9 cellular contexts compared by ENCODE assay signal in genomic region chr3:112358311-112358780, GRCh38. TPM values are rescaled to one million over a fixed set of nuclear protein-coding genes. Genes with fewer than 3 reads are reported as not detected.
A peak's percentile ranks its signal among the peaks of the same experiment; 100 is the strongest.
DNase-seq lines count a peak whose midpoint lies in the region; ATAC-seq and TF ChIP-seq lines count a peak whose summit lies in the region.
"Had no signal": no experiment of that assay in that cellular context is flagged by ENCODE, and none has a peak within 500 bp of the region (broad histone marks: within the 10 kb centered on the region; RNA-seq: fewer than 3 reads in every experiment).

No MANE protein-coding gene starts in this region.

- H3K9me3 ChIP-seq in stomach, result no peaks in the 10 kb centered on the region
- H3K9me3 ChIP-seq in MG63, result no peaks in the 10 kb centered on the region

- H3K27ac Mint-ChIP-seq in T-cell, result peak overlapping the region; percentile 66 to 81

- no peak for DNase-seq in activated T-cell treated with anti-CD3 and anti-CD28 coated beads, Interleukin-2, amount 50 U/mL, for 4 hours
- DNase-seq in activated T-cell treated with anti-CD3 and anti-CD28 coated beads, Interleukin-2, amount 50 U/mL, for 1 hour, result no peak
- DNase-seq in T-cell (peak in 2 of 34 experiments; percentile 1 to 2), fibroblast of the aortic adventitia (ENCODE audit: low read depth) (peak; percentile 48), stomach (no peak), NCI-H510A treated with DMSO at 0.1 percent for 48 hours (lab: John Stamatoyannopoulos, UW) (no peak), MG63 (no peak)
- no peak for DNase-seq in activated effector memory CD4-positive, alpha-beta T cell treated with Interleukin-2 at 50 U/mL for 16 hours
- DNase-seq: NCI-H345 had no signal

- peak overlapping the region in 4 of 5 donors; percentile 16 to 58 (median 35) for H3K27ac ChIP-seq in stomach

- 62 to 74% (median 72%) methylated on average over 6 of the region's 6 CpGs for WGBS in stomach, 5 donors

- H3K27me3 ChIP-seq in stomach, result no peaks in the 10 kb centered on the region
- no peaks in the 10 kb centered on the region for H3K27me3 ChIP-seq in MG63

- H3K36me3 ChIP-seq in stomach, result no peaks in the 10 kb centered on the region
- no peaks in the 10 kb centered on the region for H3K36me3 ChIP-seq in MG63

- H3K9me3 Mint-ChIP-seq in activated T-cell treated with anti-CD3 and anti-CD28 coated beads, Interleukin-2, amount 50 U/mL, for 4 hours, result no peaks in the 10 kb centered on the region
- no peaks in the 10 kb centered on the region for H3K9me3 Mint-ChIP-seq in T-cell

- CTCF ChIA-PET in T-cell (lab: Charles Lee), result interaction anchor here in 1 of 2 donors (0.6 kb wide), 1 partner anchor 375 kb away, joined by 3 read pairs; no protein-coding TSS in a partner anchor

- H3K4me1 Mint-ChIP-seq in activated T-cell treated with anti-CD3 and anti-CD28 coated beads, Interleukin-2, amount 50 U/mL, for 4 hours (ENCODE audit: low read depth), result peaks cover 27% of the 10 kb centered on the region
- peaks cover 18 to 22% (median 21%) of the 10 kb centered on the region in 3 donors for H3K4me1 Mint-ChIP-seq in T-cell

- TF ChIP-seq CTCF in fibroblast of the aortic adventitia (IDR thresholded peaks at IDR 0.05; ENCODE audit: insufficient read depth, low read length) (no peak), stomach (IDR thresholded peaks at IDR 0.05) (no peak)

- no peak for TF ChIP-seq POLR2A in stomach (IDR thresholded peaks at IDR 0.05)

- peak overlapping the region; percentile 65 for H3K4me3 Mint-ChIP-seq in activated T-cell treated with anti-CD3 and anti-CD28 coated beads, Interleukin-2, amount 50 U/mL, for 4 hours
- H3K4me3 Mint-ChIP-seq in T-cell, result peak overlapping the region; percentile 64 to 72 (median 70)

- H3K4me3 ChIP-seq in fibroblast of the aortic adventitia (ENCODE audit: low read depth, low read length) (peak overlapping the region; percentile 26), stomach (peak overlapping the region in 2 of 4 donors; percentile 3 to 14), MG63 (no peak overlapping the region)

- H3K4me1 ChIP-seq in stomach, result peaks cover 0 to 26% (median 6%) of the 10 kb centered on the region in 4 donors

- H3K36me3 Mint-ChIP-seq in activated T-cell treated with anti-CD3 and anti-CD28 coated beads, Interleukin-2, amount 50 U/mL, for 4 hours (ENCODE audit: insufficient read depth), result peaks cover 47% of the 10 kb centered on the region
- peaks cover 2% of the 10 kb centered on the region for H3K36me3 Mint-ChIP-seq in T-cell

- peak; percentile 56 to 71 for ATAC-seq in activated T-cell treated with anti-CD3 and anti-CD28 coated beads, Interleukin-2, amount 50 U/mL, for 4 hours
- peak; percentile 59 to 67 (median 63) for ATAC-seq in T-cell (replicated peaks in 1 of 4)

- intact Hi-C loops in stomach (cut with DNase I; ENCODE audit: low total_unique reads), result no loop called here

- no peaks in the 10 kb centered on the region for H3K27me3 Mint-ChIP-seq in activated T-cell treated with anti-CD3 and anti-CD28 coated beads, Interleukin-2, amount 50 U/mL, for 4 hours (ENCODE audit: low read depth)
- H3K27me3 Mint-ChIP-seq in T-cell, result no peaks in the 10 kb centered on the region

- POLR2A ChIA-PET in T-cell (lab: Charles Lee), result interaction anchor here (0.7 to 0.9 kb wide), 3 partner anchors 13 to 268 kb away, joined by 3 read pairs; partner anchors contain the start of gene CD200 (in 1 of the 2)

- TF ChIP-seq EP300 in stomach (IDR thresholded peaks at IDR 0.05), result no peak

RNA-seq across cellular contexts. Expression of gene CD200, which starts 25.4 kb away (rescaled TPM):
- total RNA-seq in activated T-cell treated with anti-CD3 and anti-CD28 coated beads, Interleukin-2, amount 50 U/mL, for 4 hours, result 100 to 1,000 TPM; 100 to 125 (median 109) TPM
- total RNA-seq in T-cell (1 to 10 TPM; 1.3 to 4.6 (median 2.2) TPM), fibroblast of the aortic adventitia (ENCODE audit: low replicate concordance) (3.3 and 3.7 TPM in 2 replicates), stomach (10 to 100 TPM in 2 of 5 donors, 1 to 10 TPM in 3; 3.2 to 50.0 (median 9.0) TPM)
- 1 to 10 TPM; 2.2 to 4.2 (median 2.7) TPM for polyA plus RNA-seq in stomach
- 0.36 TPM in 1 of 2 replicates, not detected in the other for total RNA-seq in MG63 (2014; rRNA removed; shearing (Covaris generic); ENCODE audit: low replicate concordance)
